In the genomic region with DNA sequence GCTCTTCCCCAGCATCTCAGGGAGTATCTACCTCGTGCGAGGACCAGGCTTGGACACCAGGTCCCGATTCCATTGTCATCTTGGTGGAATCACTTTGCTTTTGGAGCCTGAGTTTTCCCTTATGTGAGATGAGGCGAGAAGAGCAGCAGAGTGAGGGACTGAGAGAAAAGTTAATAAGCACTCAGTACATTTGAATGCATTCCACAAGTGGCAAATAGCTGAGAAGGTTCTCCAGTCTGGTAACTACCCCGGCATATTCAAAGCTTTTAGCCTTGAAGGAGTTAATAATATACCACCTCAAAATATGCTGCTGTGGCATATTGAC, we compare ENCODE assay signal across 8 cellular contexts. TPM values are rescaled to one million over a fixed set of nuclear protein-coding genes. Genes with fewer than 3 reads are reported as not detected.
DNase-seq lines count a peak whose midpoint lies in the region; ATAC-seq and TF ChIP-seq lines count a peak whose summit lies in the region.

No MANE protein-coding gene starts in this region.

- CTCF ChIA-PET in activated naive CD4-positive, alpha-beta T cell treated with anti-CD3 and anti-CD28 coated beads, Interleukin-2, amount 10 ng/mL, durations not matched to agents 7 days and 5 days (lab: Charles Lee), result interaction anchor here (0.5 to 1.3 kb wide), 7 partner anchors 10 to 1969 kb away, joined by 3 to 10 read pairs (median 4); partner anchors contain the start of gene GPR65

- H3K36me3 Mint-ChIP-seq in activated naive CD4-positive, alpha-beta T cell treated with anti-CD3 and anti-CD28 coated beads, Interleukin-2, amount 10 ng/mL, durations not matched to agents 7 days and 5 days, result peaks cover 4% of the 10 kb centered on the region
- no peaks in the 10 kb centered on the region for H3K36me3 Mint-ChIP-seq in activated naive CD8-positive, alpha-beta T cell treated with anti-CD3 and anti-CD28 coated beads, Interleukin-2, amount 50 U/mL, for 24 hours (ENCODE audit: low read depth)
- no peaks in the 10 kb centered on the region for H3K36me3 Mint-ChIP-seq in type B pancreatic cell

- DNase-seq in activated naive CD4-positive, alpha-beta T cell treated with anti-CD3 and anti-CD28 coated beads, Interleukin-2, amount 10 ng/mL, durations not matched to agents 7 days and 5 days, result no peak
- DNase-seq in activated naive CD4-positive, alpha-beta T cell treated with Interleukin-2 at 50 U/mL for 16 hours, result no peak
- no peak for DNase-seq in activated naive CD8-positive, alpha-beta T cell treated with anti-CD3 and anti-CD28 coated beads, Interleukin-2, amount 50 U/mL, for 24 hours
- DNase-seq in left lung, result no peak
- DNase-seq in type B pancreatic cell (ENCODE audit: extremely low spot score, unreplicated experiment), result no peak
- DNase-seq in DMS153 treated with DMSO at 0.1 percent for 48 hours (lab: John Stamatoyannopoulos, UW; ENCODE audit: unreplicated experiment), result no peak

- H3K4me1 Mint-ChIP-seq in activated naive CD4-positive, alpha-beta T cell treated with anti-CD3 and anti-CD28 coated beads, Interleukin-2, amount 10 ng/mL, durations not matched to agents 7 days and 5 days, result peaks cover 56% of the 10 kb centered on the region
- H3K4me1 Mint-ChIP-seq in activated naive CD8-positive, alpha-beta T cell treated with anti-CD3 and anti-CD28 coated beads, Interleukin-2, amount 50 U/mL, for 24 hours, result peaks cover 62% of the 10 kb centered on the region
- peaks cover 16% of the 10 kb centered on the region for H3K4me1 Mint-ChIP-seq in type B pancreatic cell (ENCODE audit: unreplicated experiment)

- H3K4me3 ChIP-seq in left lung, result peak overlapping the region; percentile 54 to 57

- no peaks in the 10 kb centered on the region for H3K27me3 Mint-ChIP-seq in activated naive CD4-positive, alpha-beta T cell treated with anti-CD3 and anti-CD28 coated beads, Interleukin-2, amount 10 ng/mL, durations not matched to agents 7 days and 5 days
- H3K27me3 Mint-ChIP-seq in activated naive CD8-positive, alpha-beta T cell treated with anti-CD3 and anti-CD28 coated beads, Interleukin-2, amount 50 U/mL, for 24 hours, result no peaks in the 10 kb centered on the region
- no peaks in the 10 kb centered on the region for H3K27me3 Mint-ChIP-seq in type B pancreatic cell

- H3K9me3 Mint-ChIP-seq in activated naive CD4-positive, alpha-beta T cell treated with anti-CD3 and anti-CD28 coated beads, Interleukin-2, amount 10 ng/mL, durations not matched to agents 7 days and 5 days, result no peaks in the 10 kb centered on the region
- H3K9me3 Mint-ChIP-seq in activated naive CD8-positive, alpha-beta T cell treated with anti-CD3 and anti-CD28 coated beads, Interleukin-2, amount 50 U/mL, for 24 hours, result no peaks in the 10 kb centered on the region
- no peaks in the 10 kb centered on the region for H3K9me3 Mint-ChIP-seq in type B pancreatic cell

- peaks cover 10 to 54% of the 10 kb centered on the region in 2 donors for H3K4me1 ChIP-seq in left lung

- peak overlapping the region; percentile 96 for H3K27ac Mint-ChIP-seq in activated naive CD4-positive, alpha-beta T cell treated with anti-CD3 and anti-CD28 coated beads, Interleukin-2, amount 10 ng/mL, durations not matched to agents 7 days and 5 days
- peak overlapping the region; percentile 96 for H3K27ac Mint-ChIP-seq in activated naive CD8-positive, alpha-beta T cell treated with anti-CD3 and anti-CD28 coated beads, Interleukin-2, amount 50 U/mL, for 24 hours
- H3K27ac Mint-ChIP-seq in type B pancreatic cell, result peak overlapping the region; percentile 91

- peak overlapping the region; percentile 94 to 97 for H3K27ac ChIP-seq in left lung

- TF ChIP-seq CTCF in left lung (IDR thresholded peaks at IDR 0.05) (no peak), type B pancreatic cell (conservative IDR thresholded peaks at IDR 0.05) (no peak)

- no peak for ATAC-seq in activated naive CD8-positive, alpha-beta T cell treated with anti-CD3 and anti-CD28 coated beads, Interleukin-2, amount 50 U/mL, for 24 hours
- no peak for ATAC-seq in left lung
- no peak for ATAC-seq in HG03108 (IDR thresholded peaks at IDR 0.05; ENCODE audit: unreplicated experiment)
- ATAC-seq in HG03095 (IDR thresholded peaks at IDR 0.05; ENCODE audit: unreplicated experiment), result no peak

- H3K27me3 ChIP-seq in left lung, result no peaks in the 10 kb centered on the region

- H3K4me3 Mint-ChIP-seq in activated naive CD4-positive, alpha-beta T cell treated with anti-CD3 and anti-CD28 coated beads, Interleukin-2, amount 10 ng/mL, durations not matched to agents 7 days and 5 days, result peak overlapping the region; percentile 81
- peak overlapping the region; percentile 91 for H3K4me3 Mint-ChIP-seq in activated naive CD8-positive, alpha-beta T cell treated with anti-CD3 and anti-CD28 coated beads, Interleukin-2, amount 50 U/mL, for 24 hours
- H3K4me3 Mint-ChIP-seq in type B pancreatic cell, result peak overlapping the region; percentile 91

- H3K36me3 ChIP-seq in left lung, result no peaks in the 10 kb centered on the region

- H3K9me3 ChIP-seq in left lung, result no peaks in the 10 kb centered on the region

- intact Hi-C loops in left lung (cut with DNase I), result no loop called here

RNA-seq across cellular contexts. Expression of gene GALC, which starts 0.5 kb away (rescaled TPM):
- total RNA-seq in left lung (10 to 100 TPM; 31.0 to 48.3 TPM), type B pancreatic cell (ENCODE audit: low replicate concordance) (16.3 and 18.5 TPM in 2 replicates)

RNA-seq across cellular contexts. Expression of gene GPR65, which starts 11.5 kb away (rescaled TPM):
- total RNA-seq in left lung (10 to 100 TPM in 1 of 2 donors, 1 to 10 TPM in 1; 3.1 to 11.1 TPM), type B pancreatic cell (ENCODE audit: low replicate concordance) (not detected in 2 replicates)
